In the genomic region with DNA sequence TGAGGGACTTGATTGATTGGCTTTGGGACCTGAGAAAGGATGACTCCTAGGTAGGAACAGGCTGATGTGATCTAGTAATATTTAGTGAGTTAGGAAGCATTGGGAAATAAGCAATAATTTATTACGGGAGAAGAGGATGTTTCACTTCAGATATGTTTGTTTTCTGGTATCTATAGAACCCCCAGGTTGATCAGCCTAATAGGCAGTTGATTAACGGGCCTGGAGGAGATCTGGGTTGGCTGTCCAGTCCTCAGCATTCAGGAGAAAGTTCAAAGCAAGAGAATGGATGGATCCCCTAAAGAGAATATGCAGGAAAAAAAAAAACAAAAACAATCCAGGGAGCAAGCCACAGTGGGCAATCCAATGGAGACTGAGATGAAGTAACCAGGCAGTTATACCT, we compare ENCODE assay signal across 36 cellular contexts. TPM values are rescaled to one million over a fixed set of nuclear protein-coding genes. Genes with fewer than 3 reads are reported as not detected.
DNase-seq lines count a peak whose midpoint lies in the region; ATAC-seq, FAIRE-seq and TF ChIP-seq lines count a peak whose summit lies in the region.
"Had no signal": no experiment of that assay in that cellular context is flagged by ENCODE, and none has a peak within 500 bp of the region (broad histone marks: within the 10 kb centered on the region; RNA-seq: fewer than 3 reads in every experiment).

No MANE protein-coding gene starts in this region.

- FAIRE-seq in K562 (lab: Jason Lieb, UNC) (no peak), H1 (lab: Jason Lieb, UNC) (no peak)
- FAIRE-seq: A204.1 had no signal

- in situ Hi-C loops in K562 (cut with MboI): no loop called here

- H3K36me3 ChIP-seq in HEK293 (ENCODE audit: control insufficient read depth in 2 of 2, insufficient read depth in 1 of 2, low read length in 2 of 2) (no peaks in the 10 kb centered on the region), K562 (ENCODE audit: control insufficient read depth, insufficient read depth, low read length) (no peaks in the 10 kb centered on the region), H1 (ENCODE audit: control insufficient read depth in 2 of 4, insufficient read depth in 4 of 4, low read length in 3 of 4) (no peaks in the 10 kb centered on the region), neural progenitor cell (no peaks in the 10 kb centered on the region)
- H3K36me3 ChIP-seq: BE2C; BLaER1; BLaER1 treated with 17β-estradiol and CSF1 and Interleukin-3, amounts not matched to agents 10 nM and 100 nM had no signal

- H3K79me2 ChIP-seq in K562 (ENCODE audit: control insufficient read depth, insufficient read depth, low read length): no peaks in the 10 kb centered on the region
- H3K79me2 ChIP-seq in H1 (ENCODE audit: control insufficient read depth in 1 of 2, insufficient read depth in 2 of 2, low read length in 2 of 2): no peaks in the 10 kb centered on the region
- no peaks in the 10 kb centered on the region for H3K79me2 ChIP-seq in neural progenitor cell (ENCODE audit: low read depth)

- H3K56ac ChIP-seq in H1 (replicated peaks; ENCODE audit: insufficient read length, low read depth, low read length): no peak overlapping the region

- H3K27me3 Mint-ChIP-seq in neural progenitor cell (ENCODE audit: insufficient read depth, low read depth): peaks cover 3% of the 10 kb centered on the region

- H3K4me1 ChIP-seq in HEK293 (ENCODE audit: control insufficient read depth, insufficient read depth, low read length) (peaks cover 3% of the 10 kb centered on the region; the same call in 1 of the 2 replicates), K562 (replicated peaks in 1 of 2; ENCODE audit: control insufficient read depth in 2 of 2, insufficient read depth in 2 of 2, low read length in 2 of 2) (no peaks in the 10 kb centered on the region), H1 (replicated peaks in 1 of 4; ENCODE audit: control insufficient read depth in 3 of 4, insufficient read depth in 4 of 4, low read length in 3 of 4) (0 out of 7 replicates have a peak, but pooled peaks cover 0 to 2% (median 0%) of the 10 kb centered on the region in 4 experiments), neural progenitor cell (peaks cover 4% of the 10 kb centered on the region)
- H3K4me1 ChIP-seq: A549; BLaER1; BLaER1 treated with 17β-estradiol and CSF1 and Interleukin-3, amounts not matched to agents 10 nM and 100 nM had no signal

- no peaks in the 10 kb centered on the region for H3K36me3 Mint-ChIP-seq in neural progenitor cell
- H3K36me3 Mint-ChIP-seq: CD14-positive monocyte; CD4-positive, alpha-beta memory T cell; CD4-positive, CD25-positive, alpha-beta regulatory T cell; CD8-positive, alpha-beta T cell had no signal

- H3K4me1 Mint-ChIP-seq in neural progenitor cell: peaks cover 2% of the 10 kb centered on the region
- H3K4me1 Mint-ChIP-seq: B cell; CD14-positive monocyte; CD4-positive, alpha-beta memory T cell; CD4-positive, CD25-positive, alpha-beta regulatory T cell; CD8-positive, alpha-beta memory T cell had no signal

- H3K4me2 ChIP-seq in K562 (ENCODE audit: insufficient read depth, low read length) (no peak overlapping the region), H1 (ENCODE audit: insufficient read depth in 1 of 2, low read depth in 2 of 2, low read length in 2 of 2) (no peak overlapping the region), neural progenitor cell (no peak overlapping the region)
- H3K4me2 ChIP-seq: A549; BLaER1; BLaER1 treated with 17β-estradiol and CSF1 and Interleukin-3, amounts not matched to agents 10 nM and 100 nM had no signal

- H2BK12ac ChIP-seq in H1 (ENCODE audit: low read depth, low read length): no peak overlapping the region

- TF ChIP-seq EP300 in K562 (IDR thresholded peaks at IDR 0.05; ENCODE audit: low read length) (no peak), H1 (IDR thresholded peaks at IDR 0.05; ENCODE audit: borderline replicate concordance in 1 of 2, low read depth in 2 of 2, low read length in 2 of 2) (no peak)

- H2BK20ac ChIP-seq in H1 (ENCODE audit: low read length): no peak overlapping the region

- H3K9me1 ChIP-seq in K562 (ENCODE audit: control insufficient read depth, insufficient read depth, low read length): no peaks in the 10 kb centered on the region

- no peak overlapping the region for H4K91ac ChIP-seq in H1 (replicated peaks; ENCODE audit: insufficient read length, low read length)

- no TSS peak for BruUV-seq in K562 (replicated peaks; lab: Mats Ljungman, UMichigan)

- H3K14ac ChIP-seq in H1 (ENCODE audit: insufficient read length): no peak overlapping the region

- ATAC-seq in K562 (no peak), SK-N-SH treated with all-trans-retinoic acid at 6 μM for 48 hours (no peak), GM21526 (IDR thresholded peaks at IDR 0.05; ENCODE audit: low FRiP score, unreplicated experiment) (no peak)
- ATAC-seq: A549; CD8-positive, alpha-beta T cell had no signal

- H3K9me3 Mint-ChIP-seq in neural progenitor cell: no peaks in the 10 kb centered on the region
- H3K9me3 Mint-ChIP-seq: CD4-positive, alpha-beta memory T cell; CD4-positive, alpha-beta T cell; CD8-positive, alpha-beta memory T cell; CD8-positive, alpha-beta T cell had no signal

- no peak for TF ChIP-seq RAD21 in K562 (CRISPR knock-in tag; conservative IDR thresholded peaks at IDR 0.05 in 1 of 2, IDR thresholded peaks at IDR 0.05 in 1 of 2)
- no peak for TF ChIP-seq RAD21 in H1 (IDR thresholded peaks at IDR 0.05 in 1 of 2, conservative IDR thresholded peaks at IDR 0.05 in 1 of 2; ENCODE audit: low read depth in 2 of 2, low read length in 2 of 2)

- H3K4me3 ChIP-seq in HEK293 (ENCODE audit: low read depth, low read length) (no peak overlapping the region), K562 (no peak overlapping the region), H1 (ENCODE audit: extremely low read depth in 1 of 4, insufficient read depth in 2 of 4, low read depth in 3 of 4, low read length in 4 of 4) (no peak overlapping the region), neural progenitor cell (no peak overlapping the region)
- H3K4me3 ChIP-seq: A549; BLaER1; BLaER1 treated with 17β-estradiol and CSF1 and Interleukin-3, amounts not matched to agents 10 nM and 100 nM had no signal

- H2BK120ac ChIP-seq in H1 (replicated peaks; ENCODE audit: low read depth, low read length): no peak overlapping the region

- TF ChIP-seq POLR2A in K562 (conservative IDR thresholded peaks at IDR 0.05) (no peak), H1 (IDR thresholded peaks at IDR 0.05; ENCODE audit: control extremely low read depth in 1 of 2, low read depth in 2 of 2, low read length in 2 of 2) (no peak)

- H3K4ac ChIP-seq in H1 (replicated peaks; ENCODE audit: insufficient read length, low read depth, low read length): no peak overlapping the region

- no peak overlapping the region for H3K27ac Mint-ChIP-seq in neural progenitor cell
- H3K27ac Mint-ChIP-seq: B cell; CD14-positive monocyte; CD4-positive, alpha-beta memory T cell; CD4-positive, alpha-beta T cell; CD4-positive, CD25-positive, alpha-beta regulatory T cell; CD8-positive, alpha-beta T cell had no signal

- no peaks in the 10 kb centered on the region for H3F3A ChIP-seq in neural progenitor cell (ENCODE audit: low read depth)

- TF ChIP-seq CTCF in HEK293 (tag by site-specific recombination; IDR thresholded peaks at IDR 0.05): no peak
- no peak for TF ChIP-seq CTCF in VCaP (conservative IDR thresholded peaks at IDR 0.05)
- no peak for TF ChIP-seq CTCF in K562 (IDR thresholded peaks at IDR 0.05 in 2 of 3, conservative IDR thresholded peaks at IDR 0.05 in 1 of 3; ENCODE audit: insufficient read depth in 2 of 3, low read depth in 1 of 3, low read length in 3 of 3)
- no peak for TF ChIP-seq CTCF in H1 (IDR thresholded peaks at IDR 0.05; ENCODE audit: control extremely low read depth in 1 of 3, insufficient read depth in 1 of 3, low read depth in 1 of 3, low read length in 3 of 3)
- TF ChIP-seq CTCF in neural progenitor cell (IDR thresholded peaks at IDR 0.05): no peak

- H2AFZ ChIP-seq in K562 (ENCODE audit: low read depth, low read length) (no peak overlapping the region), H1 (ENCODE audit: low read length) (no peak overlapping the region), neural progenitor cell (replicated peaks) (no peak overlapping the region)

- WGBS in K562 (ENCODE audit: insufficient coverage, low coverage, missing lambda C conversion rate): 4% methylated on average over 2 of the region's 2 CpGs
- 88% methylated on average over 2 of the region's 2 CpGs; no CpG with 5 or more reads in 1 of the 2 experiments for WGBS in H1 (ENCODE audit: extremely low coverage in 1 of 2, insufficient coverage in 1 of 2, insufficient read length in 1 of 2, insufficient replicate concordance in 2 of 2, low coverage in 1 of 2, low lambda C conversion rate in 2 of 2, missing lambda C conversion rate in 1 of 2), 2 experiments

- H3K79me1 ChIP-seq in H1 (ENCODE audit: low read depth, low read length): no peaks in the 10 kb centered on the region

- H4K8ac ChIP-seq in H1 (ENCODE audit: extremely low read depth, insufficient read depth, low read length): no peak overlapping the region

- H4K20me1 ChIP-seq in K562 (replicated peaks; ENCODE audit: control insufficient read depth, insufficient read depth, low read length) (no peaks in the 10 kb centered on the region), H1 (replicated peaks in 1 of 2; ENCODE audit: control insufficient read depth in 1 of 2, insufficient read depth in 2 of 2, low read length in 2 of 2) (no peaks in the 10 kb centered on the region), neural progenitor cell (ENCODE audit: low read depth) (no peaks in the 10 kb centered on the region)
- H4K20me1 ChIP-seq: BLaER1; BLaER1 treated with 17β-estradiol and CSF1 and Interleukin-3, amounts not matched to agents 10 nM and 100 nM had no signal

- H3K4me3 Mint-ChIP-seq in neural progenitor cell: no peak overlapping the region
- H3K4me3 Mint-ChIP-seq: B cell; CD14-positive monocyte; CD4-positive, alpha-beta memory T cell; CD4-positive, alpha-beta T cell; CD4-positive, CD25-positive, alpha-beta regulatory T cell; CD8-positive, alpha-beta memory T cell; CD8-positive, alpha-beta T cell had no signal

- no peaks in the 10 kb centered on the region; a peak in 1 of 5 replicates for H3K27me3 ChIP-seq in K562 (ENCODE audit: control insufficient read depth in 2 of 2, insufficient read depth in 2 of 2, low read length in 2 of 2)
- no peaks in the 10 kb centered on the region for H3K27me3 ChIP-seq in H1 (replicated peaks in 1 of 4; ENCODE audit: control insufficient read depth in 3 of 4, extremely low read depth in 1 of 4, insufficient read depth in 3 of 4, low read length in 3 of 4)
- no peaks in the 10 kb centered on the region for H3K27me3 ChIP-seq in neural progenitor cell
- H3K27me3 ChIP-seq: BE2C; BLaER1; BLaER1 treated with 17β-estradiol and CSF1 and Interleukin-3, amounts not matched to agents 10 nM and 100 nM had no signal

- DNase-seq in K562 (ENCODE audit: extremely low read depth in 1 of 4, low spot score in 3 of 4): no peak
- DNase-seq in H1 (ENCODE audit: low read depth in 1 of 2, low spot score in 2 of 2): no peak
- DNase-seq in stimulated activated naive CD4-positive, alpha-beta T cell (lab: John Stamatoyannopoulos, UW): no peak
- no peak for DNase-seq in neural progenitor cell (ENCODE audit: low spot score)
- DNase-seq: 8988T; ACHN; AML-193; BE2C; C1 segment of cervical spinal cord; Caco-2; Calu3; CD4-positive, alpha-beta memory T cell; CD4-positive, alpha-beta T cell; CD4-positive, CD25-positive, alpha-beta regulatory T cell; CD8-positive, alpha-beta memory T cell; CD8-positive, alpha-beta T cell; COR-L47; DMS 273 treated with DMSO at 0.1 percent for 48 hours; DMS153; DMS53; DMS79; DMS79 treated with DMSO at 0.1 percent for 48 hours; DND-41; EL had no signal

- H3K18ac ChIP-seq in H1 (ENCODE audit: extremely low read depth, low read length): no peak overlapping the region

- intact Hi-C loops in K562 (cut with micrococcal nuclease): no loop called here

- no peak overlapping the region for H2BK5ac ChIP-seq in H1 (ENCODE audit: low read depth, low read length)

- CTCF ChIA-PET in HEK293 (lab: Yijun Ruan, JAX): no interaction called here
- CTCF ChIA-PET in K562 (lab: Yijun Ruan, JAX; ENCODE audit: low intra/inter-chr PET ratio): no interaction called here
- CTCF ChIA-PET in H1 (lab: Charles Lee; ENCODE audit: partially characterized antibody): no interaction called here

- H4K5ac ChIP-seq in H1 (ENCODE audit: insufficient read length, low read depth, low read length): no peak overlapping the region

- H3K27ac ChIP-seq in HEK293 (ENCODE audit: extremely low read depth, low read depth, low read length) (no peak overlapping the region), VCaP (peak overlapping the region; percentile 97; the same call in 1 of the 2 replicates), K562 (ENCODE audit: extremely low read depth, low read depth, low read length) (no peak overlapping the region), H1 (ENCODE audit: low read depth, low read length) (no peak overlapping the region), neural progenitor cell (no peak overlapping the region)
- H3K27ac ChIP-seq: 22Rv1; A549; BLaER1; BLaER1 treated with 17β-estradiol and CSF1 and Interleukin-3, amounts not matched to agents 10 nM and 100 nM; C4-2B had no signal

- H2AK5ac ChIP-seq in H1 (ENCODE audit: low read depth, low read length): no peak overlapping the region

- H3K9me3 ChIP-seq in HEK293 (ENCODE audit: control insufficient read depth, insufficient read depth, low read depth, low read length): no peaks in the 10 kb centered on the region
- no peaks in the 10 kb centered on the region for H3K9me3 ChIP-seq in K562 (replicated peaks; ENCODE audit: control insufficient read depth, insufficient read depth, low read depth, low read length)
- H3K9me3 ChIP-seq in H1 (ENCODE audit: insufficient read depth in 2 of 2, low read depth in 1 of 2, low read length in 1 of 2): no peaks in the 10 kb centered on the region
- no peaks in the 10 kb centered on the region for H3K9me3 ChIP-seq in neural progenitor cell (ENCODE audit: low read depth)
- H3K9me3 ChIP-seq: A549; BE2C; BLaER1; BLaER1 treated with 17β-estradiol and CSF1 and Interleukin-3, amounts not matched to agents 10 nM and 100 nM; Caco-2 had no signal

- no peak overlapping the region for H3K9ac ChIP-seq in K562 (ENCODE audit: insufficient read depth in 1 of 2, low read depth in 2 of 2, low read length in 2 of 2)
- H3K9ac ChIP-seq in H1 (replicated peaks in 1 of 4; ENCODE audit: extremely low read depth in 1 of 4, low read depth in 3 of 4, low read length in 3 of 4): no peak overlapping the region
- no peak overlapping the region for H3K9ac ChIP-seq in neural progenitor cell
- H3K9ac ChIP-seq: BLaER1; BLaER1 treated with 17β-estradiol and CSF1 and Interleukin-3, amounts not matched to agents 10 nM and 100 nM had no signal

- POLR2A ChIA-PET in HEK293 (lab: Yijun Ruan, JAX) (no interaction called here), K562 (lab: Yijun Ruan, JAX) (no interaction called here), H1 (lab: Charles Lee; ENCODE audit: partially characterized antibody) (no interaction called here)

- no peak overlapping the region; the same call in 1 of the 2 replicates for H2BK15ac ChIP-seq in H1 (ENCODE audit: low read length)

- H3K23ac ChIP-seq in H1 (ENCODE audit: insufficient read length): no peak overlapping the region

- no peaks in the 10 kb centered on the region for H3K23me2 ChIP-seq in H1 (ENCODE audit: low read depth, low read length)

RNA-seq across cellular contexts. Expression of a gene that starts 48.2 kb away (rescaled TPM):
- 0.32 and 1.2 TPM in 2 replicates for total RNA-seq in K562 (2011; cell fraction: chromatin; rRNA removed; ENCODE audit: low replicate concordance)
- 0.13 and 0.17 TPM in 2 replicates for total RNA-seq in K562 (2011; cell fraction: nucleolus; rRNA removed)
- 0.59 and 2.4 TPM in 2 replicates for total RNA-seq in K562 (2011; cell fraction: nucleoplasm; rRNA removed)
- total RNA-seq in K562 (2014; rRNA removed): under 0.01 and 0.18 TPM in 2 replicates
- 0.22 and 0.36 TPM in 2 replicates for total RNA-seq in K562 (2014; rRNA removed; fragmentation: Illumina TruSeq; extraction: Trizol)
- 0.04 and 0.18 TPM in 2 replicates for total RNA-seq in K562 (2015; rRNA removed; fragmentation: Illumina TruSeq; extraction: Trizol)
- 0.31 TPM in 2 replicates for total RNA-seq in K562 (2021)
- polyA plus RNA-seq in K562 (2011; rRNA removed): 0.14 and 0.54 TPM in 2 replicates
- polyA plus RNA-seq in K562 (2011; cell fraction: cytosol; rRNA removed): 0.10 and 0.18 TPM in 2 replicates
- 0.21 and 0.46 TPM in 2 replicates for polyA plus RNA-seq in K562 (2011; cell fraction: nucleus; rRNA removed)
- polyA plus RNA-seq in K562 (2012): 0.15 and 0.22 TPM in 2 replicates
- polyA plus RNA-seq in K562 (2014; fragmentation: Illumina TruSeq; extraction: Trizol): 0.12 and 0.22 TPM in 2 replicates
- under 1 TPM in 1 of 2 experiments, not detected in 1; 0.04 TPM for polyA plus RNA-seq in K562 (2014; fragmentation: Nextera tagmentation; extraction: Ambion mirVana)
- 0.04 TPM in 2 replicates for polyA plus RNA-seq in K562 (2014; rRNA removed)
- 0.48 and 0.84 TPM in 2 replicates for polyA minus RNA-seq in K562 (2011; rRNA and poly(A)+ RNA removed)
- polyA minus RNA-seq in K562 (2011; cell fraction: cytosol; rRNA and poly(A)+ RNA removed): 0.27 and 0.29 TPM in 2 replicates
- 0.11 and 0.81 TPM in 2 replicates for polyA minus RNA-seq in K562 (2011; cell fraction: nucleus; rRNA and poly(A)+ RNA removed)
- total RNA-seq in H1 (2021; fragmentation: NEBNext Ultra II Directional; extraction: Animal tissue kit (Norgen Biotek cat#: 25700)): 33.6 and 36.4 TPM in 2 replicates
- 4.2 and 6.0 TPM in 2 replicates for polyA plus RNA-seq in H1 (2011; rRNA removed)
- polyA plus RNA-seq in H1 (2011; cell fraction: cytosol; rRNA removed): 6.1 TPM
- polyA plus RNA-seq in H1 (2011; cell fraction: nucleus; rRNA removed): 10.5 TPM
- 4.2 to 13.6 TPM (median 6.3 TPM) in 4 replicates for polyA plus RNA-seq in H1 (2012, experiment 1 of 2)
- 0.54 TPM for polyA plus RNA-seq in H1 (2012, experiment 2 of 2)
- 9.5 TPM for polyA plus RNA-seq in H1 (2013, experiment 1 of 2)
- polyA plus RNA-seq in H1 (2013, experiment 2 of 2): 8.4 TPM
- 14.4 and 15.3 TPM in 2 replicates for polyA minus RNA-seq in H1 (2011; rRNA and poly(A)+ RNA removed)
- 8.5 TPM for polyA minus RNA-seq in H1 (2011; cell fraction: cytosol; rRNA and poly(A)+ RNA removed)
- 44.6 TPM for polyA minus RNA-seq in H1 (2011; cell fraction: nucleus; rRNA and poly(A)+ RNA removed)
- 25.9 and 36.2 TPM in 2 replicates for total RNA-seq in neural progenitor cell (ENCODE audit: low replicate concordance)
